Comparison of ENCODE assay signal across 11 cellular contexts in genomic region chr22:31102441-31103081, GRCh38. TPM values are rescaled to one million over a fixed set of nuclear protein-coding genes. Genes with fewer than 3 reads are reported as not detected.
DNase-seq lines count a peak whose midpoint lies in the region; ATAC-seq, FAIRE-seq and TF ChIP-seq lines count a peak whose summit lies in the region.
"Had no signal": no experiment of that assay in that cellular context is flagged by ENCODE, and none has a peak within 500 bp of the region (broad histone marks: within the 10 kb centered on the region; RNA-seq: fewer than 3 reads in every experiment).

No MANE protein-coding gene starts in this region.

- intact Hi-C loops in CD14-positive monocyte (cut with micrococcal nuclease): loop anchor here in 1 of 2 donors (10.0 kb wide), 2 partner anchors 132 to 172 kb away; no protein-coding TSS in a partner anchor

- peaks cover 5 to 13% (median 11%) of the 10 kb centered on the region in 3 donors for H3K27me3 Mint-ChIP-seq in CD14-positive monocyte (ENCODE audit: low read depth in 3 of 3)
- H3K27me3 Mint-ChIP-seq: CD4-positive, alpha-beta memory T cell had no signal

- peaks cover 24 to 39% of the 10 kb centered on the region in 2 donors for H3K36me3 Mint-ChIP-seq in CD14-positive monocyte

- no peak for FAIRE-seq in D721Med (lab: Jason Lieb, UNC)
- FAIRE-seq: endometrium had no signal

- H3K4me1 Mint-ChIP-seq in CD14-positive monocyte: peaks cover 5% of the 10 kb centered on the region

- TF ChIP-seq CTCF in CD14-positive monocyte (IDR thresholded peaks at IDR 0.05): no peak
- no peak for TF ChIP-seq CTCF in D721Med (IDR thresholded peaks at IDR 0.05; ENCODE audit: insufficient read depth, missing control alignments)

- peak overlapping the region in 1 of 7 donors; percentile 35 for H3K27ac Mint-ChIP-seq in CD14-positive monocyte

- peaks cover 0 to 1% (median 0%) of the 10 kb centered on the region in 7 donors for H3K9me3 Mint-ChIP-seq in CD14-positive monocyte
- H3K9me3 Mint-ChIP-seq: CD4-positive, alpha-beta memory T cell had no signal

- H3K4me3 Mint-ChIP-seq in CD14-positive monocyte: no peak overlapping the region

- ATAC-seq in GM21360 (IDR thresholded peaks at IDR 0.05; ENCODE audit: unreplicated experiment): no peak

- peak; percentile 19 for DNase-seq in stimulated activated CD4-positive, alpha-beta T cell treated with anti-CD3 and anti-CD28 coated beads, Interleukin-15, amount 100 ng/mL, for 24 hours
- no peak for DNase-seq in stimulated activated CD4-positive, alpha-beta T cell treated with anti-CD3 and anti-CD28 coated beads, Interleukin-12 subunit alpha, Interleukin-12 subunit beta, amount 100 ng/mL, for 4 hours
- DNase-seq in epidermal melanocyte (ENCODE audit: insufficient read length, low spot score): peak; percentile 72
- peak; percentile 70 for DNase-seq in mucosa of gallbladder (ENCODE audit: low spot score)
- no peak for DNase-seq in CD14-positive monocyte (ENCODE audit: low spot score)
- no peak for DNase-seq in NCI-H2107 (lab: John Stamatoyannopoulos, UW)
- DNase-seq in D721Med (ENCODE audit: insufficient read length, low spot score): no peak
- DNase-seq: activated CD4-positive, alpha-beta T cell treated with anti-CD3 and anti-CD28 coated beads for 1 hour; CD4-positive, alpha-beta memory T cell had no signal

RNA-seq across cellular contexts. Expression of gene SELENOM, which starts 4.8 kb away (rescaled TPM):
- 252 TPM for total RNA-seq in mucosa of gallbladder
- polyA plus RNA-seq in CD14-positive monocyte: 1 to 10 TPM; 3.4 to 7.6 TPM

RNA-seq across cellular contexts. Expression of gene INPP5J, which starts 20.2 kb away (rescaled TPM):
- total RNA-seq in mucosa of gallbladder: 8.7 TPM
- polyA plus RNA-seq in CD14-positive monocyte: not detected
- polyA plus RNA-seq: CD4-positive, alpha-beta memory T cell had no signal

RNA-seq across cellular contexts. Expression of gene SMTN, which starts 21.4 kb away (rescaled TPM):
- total RNA-seq in mucosa of gallbladder: 510 TPM
- polyA plus RNA-seq in CD14-positive monocyte: under 1 TPM; 0.87 to 0.88 TPM

RNA-seq across cellular contexts. Expression of gene PLA2G3, which starts 37.7 kb away (rescaled TPM):
- 0.78 TPM for total RNA-seq in mucosa of gallbladder
- polyA plus RNA-seq in CD14-positive monocyte: not detected
- total RNA-seq: CD4-positive, alpha-beta memory T cell had no signal
- polyA plus RNA-seq: CD4-positive, alpha-beta memory T cell had no signal

RNA-seq across cellular contexts. Expression of gene RNF185, which starts 57.4 kb away (rescaled TPM):
- 30.8 TPM for total RNA-seq in mucosa of gallbladder
- polyA plus RNA-seq in CD14-positive monocyte: 10 to 100 TPM; 26.1 to 26.5 TPM

Comparison
In these comparisons a context has a peak if more than half of its experiments do, and no peak if none do; other contexts are left out.
1. DNase-seq: peak in stimulated activated CD4-positive, alpha-beta T cell treated with anti-CD3 and anti-CD28 coated beads, Interleukin-15, amount 100 ng/mL, for 24 hours (single experiment), epidermal melanocyte (single experiment) and mucosa of gallbladder (single experiment); none in stimulated activated CD4-positive, alpha-beta T cell treated with anti-CD3 and anti-CD28 coated beads, Interleukin-12 subunit alpha, Interleukin-12 subunit beta, amount 100 ng/mL, for 4 hours (single experiment), CD14-positive monocyte (single experiment), NCI-H2107 (single experiment) and D721Med (single experiment).